ENCODE assay signal across 1 cellular context in the genomic region with DNA sequence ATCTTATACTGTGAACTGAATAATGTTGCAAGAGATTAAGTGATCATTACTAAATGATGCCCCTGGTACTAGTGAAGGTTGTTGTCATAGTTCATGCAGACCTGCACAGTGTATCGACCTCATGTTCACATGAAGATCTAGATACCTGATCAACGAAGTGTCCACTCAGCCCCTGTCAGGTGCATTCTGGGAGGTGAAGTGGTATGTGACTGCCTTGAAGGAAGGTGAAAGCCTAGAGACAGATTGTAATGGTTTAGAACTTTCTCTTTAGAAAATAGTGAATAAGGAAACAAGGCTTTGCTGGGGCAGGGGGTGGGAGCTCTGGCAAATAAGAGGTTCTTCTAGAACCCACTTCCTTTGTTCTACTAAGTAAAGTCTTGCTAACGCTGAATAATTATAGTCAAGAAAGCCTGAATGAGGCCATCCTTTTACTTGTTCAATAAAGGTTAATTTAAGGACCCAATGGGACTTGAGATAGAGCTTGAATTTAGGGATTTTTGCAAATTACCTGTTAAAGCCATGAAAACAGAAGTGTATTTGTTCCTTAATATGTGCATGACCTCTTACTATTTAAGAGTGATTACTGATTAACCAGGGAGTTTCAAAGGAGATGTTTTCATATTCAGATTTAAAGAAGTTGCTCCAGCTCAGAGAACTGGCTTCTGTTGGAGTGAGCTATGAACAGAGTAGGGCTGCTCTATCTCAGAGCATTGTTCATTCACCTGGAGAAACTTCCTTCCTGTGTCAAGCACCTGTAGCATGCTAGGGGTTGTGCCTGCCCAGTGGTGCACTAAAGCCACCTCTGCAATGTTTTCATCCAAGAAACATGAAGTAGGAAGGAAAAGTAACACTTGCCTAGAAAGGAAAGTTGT.
TF ChIP-seq lines count a peak whose summit lies in the region.

No MANE protein-coding gene starts in this region.

TF ChIP-seq in liver, 16 proteins besides CTCF, POLR2A, EP300 and RAD21 (continued from another document):
- TF ChIP-seq, protein P1, sequence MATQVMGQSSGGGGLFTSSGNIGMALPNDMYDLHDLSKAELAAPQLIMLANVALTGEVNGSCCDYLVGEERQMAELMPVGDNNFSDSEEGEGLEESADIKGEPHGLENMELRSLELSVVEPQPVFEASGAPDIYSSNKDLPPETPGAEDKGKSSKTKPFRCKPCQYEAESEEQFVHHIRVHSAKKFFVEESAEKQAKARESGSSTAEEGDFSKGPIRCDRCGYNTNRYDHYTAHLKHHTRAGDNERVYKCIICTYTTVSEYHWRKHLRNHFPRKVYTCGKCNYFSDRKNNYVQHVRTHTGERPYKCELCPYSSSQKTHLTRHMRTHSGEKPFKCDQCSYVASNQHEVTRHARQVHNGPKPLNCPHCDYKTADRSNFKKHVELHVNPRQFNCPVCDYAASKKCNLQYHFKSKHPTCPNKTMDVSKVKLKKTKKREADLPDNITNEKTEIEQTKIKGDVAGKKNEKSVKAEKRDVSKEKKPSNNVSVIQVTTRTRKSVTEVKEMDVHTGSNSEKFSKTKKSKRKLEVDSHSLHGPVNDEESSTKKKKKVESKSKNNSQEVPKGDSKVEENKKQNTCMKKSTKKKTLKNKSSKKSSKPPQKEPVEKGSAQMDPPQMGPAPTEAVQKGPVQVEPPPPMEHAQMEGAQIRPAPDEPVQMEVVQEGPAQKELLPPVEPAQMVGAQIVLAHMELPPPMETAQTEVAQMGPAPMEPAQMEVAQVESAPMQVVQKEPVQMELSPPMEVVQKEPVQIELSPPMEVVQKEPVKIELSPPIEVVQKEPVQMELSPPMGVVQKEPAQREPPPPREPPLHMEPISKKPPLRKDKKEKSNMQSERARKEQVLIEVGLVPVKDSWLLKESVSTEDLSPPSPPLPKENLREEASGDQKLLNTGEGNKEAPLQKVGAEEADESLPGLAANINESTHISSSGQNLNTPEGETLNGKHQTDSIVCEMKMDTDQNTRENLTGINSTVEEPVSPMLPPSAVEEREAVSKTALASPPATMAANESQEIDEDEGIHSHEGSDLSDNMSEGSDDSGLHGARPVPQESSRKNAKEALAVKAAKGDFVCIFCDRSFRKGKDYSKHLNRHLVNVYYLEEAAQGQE (IDR thresholded peaks at IDR 0.05) = no peak
- TF ChIP-seq SP1 (IDR thresholded peaks at IDR 0.05) (peak; percentile 55), JUND (IDR thresholded peaks at IDR 0.05) (peak; percentile 29 to 48), FOXA2 (IDR thresholded peaks at IDR 0.05) (peak; percentile 11), ATF3 (IDR thresholded peaks at IDR 0.05) (no peak)
- TF ChIP-seq, protein P2, sequence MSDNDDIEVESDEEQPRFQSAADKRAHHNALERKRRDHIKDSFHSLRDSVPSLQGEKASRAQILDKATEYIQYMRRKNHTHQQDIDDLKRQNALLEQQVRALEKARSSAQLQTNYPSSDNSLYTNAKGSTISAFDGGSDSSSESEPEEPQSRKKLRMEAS (IDR thresholded peaks at IDR 0.05) = peak; percentile 31
- TF ChIP-seq, protein P3, sequence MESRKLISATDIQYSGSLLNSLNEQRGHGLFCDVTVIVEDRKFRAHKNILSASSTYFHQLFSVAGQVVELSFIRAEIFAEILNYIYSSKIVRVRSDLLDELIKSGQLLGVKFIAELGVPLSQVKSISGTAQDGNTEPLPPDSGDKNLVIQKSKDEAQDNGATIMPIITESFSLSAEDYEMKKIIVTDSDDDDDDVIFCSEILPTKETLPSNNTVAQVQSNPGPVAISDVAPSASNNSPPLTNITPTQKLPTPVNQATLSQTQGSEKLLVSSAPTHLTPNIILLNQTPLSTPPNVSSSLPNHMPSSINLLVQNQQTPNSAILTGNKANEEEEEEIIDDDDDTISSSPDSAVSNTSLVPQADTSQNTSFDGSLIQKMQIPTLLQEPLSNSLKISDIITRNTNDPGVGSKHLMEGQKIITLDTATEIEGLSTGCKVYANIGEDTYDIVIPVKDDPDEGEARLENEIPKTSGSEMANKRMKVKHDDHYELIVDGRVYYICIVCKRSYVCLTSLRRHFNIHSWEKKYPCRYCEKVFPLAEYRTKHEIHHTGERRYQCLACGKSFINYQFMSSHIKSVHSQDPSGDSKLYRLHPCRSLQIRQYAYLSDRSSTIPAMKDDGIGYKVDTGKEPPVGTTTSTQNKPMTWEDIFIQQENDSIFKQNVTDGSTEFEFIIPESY (IDR thresholded peaks at IDR 0.05) = peak; percentile 14
TF ChIP-seq in liver: peak in this region for 8.
